9 cellular contexts compared by ENCODE assay signal in genomic region chr22:36335621-36336020, GRCh38. TPM values are rescaled to one million over a fixed set of nuclear protein-coding genes. Genes with fewer than 3 reads are reported as not detected.
DNase-seq lines count a peak whose midpoint lies in the region; ATAC-seq and TF ChIP-seq lines count a peak whose summit lies in the region.
"Had no signal": no experiment of that assay in that cellular context is flagged by ENCODE, and none has a peak within 500 bp of the region (broad histone marks: within the 10 kb centered on the region; RNA-seq: fewer than 3 reads in every experiment).

No MANE protein-coding gene starts in this region.

- H3K36me3 ChIP-seq in Caco-2 (ENCODE audit: control insufficient read depth, insufficient read depth, low read length) (peaks cover 12% of the 10 kb centered on the region), esophagus (ENCODE audit: control insufficient read depth in 2 of 2, insufficient read depth in 2 of 2, low read length in 1 of 2) (peaks cover 7 to 21% of the 10 kb centered on the region in 2 donors), psoas muscle (ENCODE audit: insufficient read depth in 1 of 2, low read depth in 1 of 2) (peaks cover 6 to 84% of the 10 kb centered on the region in 2 donors)

- no peaks in the 10 kb centered on the region for H3K27me3 Mint-ChIP-seq in Caco-2 (ENCODE audit: insufficient read depth, unreplicated experiment)

- H3K4me3 ChIP-seq in Caco-2 (ENCODE audit: low read depth, low read length) (no peak overlapping the region), esophagus (ENCODE audit: low read depth in 1 of 2, low read length in 2 of 2) (no peak overlapping the region), psoas muscle (no peak overlapping the region)

- POLR2A ChIA-PET in Caco-2 (lab: Charles Lee): interaction anchor here (0.6 kb wide), 1 partner anchor 61 kb away, joined by 3 read pairs; no protein-coding TSS in a partner anchor

- no peak overlapping the region for H3K4me3 Mint-ChIP-seq in Caco-2 (ENCODE audit: unreplicated experiment)

- intact Hi-C loops in Caco-2 (cut with micrococcal nuclease; ENCODE audit: unreplicated experiment): loop anchor here (5.0 kb wide), 1 partner anchor 33 kb away; no protein-coding TSS in a partner anchor
- intact Hi-C loops in psoas muscle (cut with DNase I): no loop called here

- H3K27me3 ChIP-seq in Caco-2 (replicated peaks; ENCODE audit: control insufficient read depth, insufficient read depth, low read length) (no peaks in the 10 kb centered on the region), esophagus (ENCODE audit: control insufficient read depth in 1 of 2, insufficient read depth in 2 of 2, low read length in 2 of 2) (no peaks in the 10 kb centered on the region), psoas muscle (ENCODE audit: insufficient read depth in 3 of 3, low read length in 2 of 3) (no peaks in the 10 kb centered on the region)

- ATAC-seq in SK-N-SH treated with all-trans-retinoic acid at 6 μM for 48 hours (peak; percentile 0; the same call in 1 of the 3 replicates), psoas muscle (no peak), GM19351 (IDR thresholded peaks at IDR 0.05; ENCODE audit: unreplicated experiment) (no peak), GM18519 (IDR thresholded peaks at IDR 0.05; ENCODE audit: low FRiP score, unreplicated experiment) (no peak)

- TF ChIP-seq CTCF in Caco-2 (IDR thresholded peaks at IDR 0.05; ENCODE audit: insufficient read depth in 1 of 2, low read depth in 1 of 2, low read length in 1 of 2, severe bottlenecking in 1 of 2, unreplicated experiment in 1 of 2) (no peak), psoas muscle (IDR thresholded peaks at IDR 0.05) (no peak)

- H3K36me3 Mint-ChIP-seq in Caco-2 (ENCODE audit: insufficient read depth, unreplicated experiment): peaks cover 100% of the 10 kb centered on the region

- CTCF ChIA-PET in Caco-2 (lab: Charles Lee): no interaction called here

- DNase-seq in Caco-2: no peak
- DNase-seq in psoas muscle: no peak
- no peak for DNase-seq in HuH-7 (ENCODE audit: low spot score)
- DNase-seq in activated CD4-positive, CD25-positive, alpha-beta regulatory T cell (lab: John Stamatoyannopoulos, UW): no peak
- DNase-seq: NCI-H146 had no signal

- H3K9me3 Mint-ChIP-seq in Caco-2 (ENCODE audit: unreplicated experiment): no peaks in the 10 kb centered on the region

- H3K27ac Mint-ChIP-seq in Caco-2 (ENCODE audit: unreplicated experiment): peak overlapping the region; percentile 95

- H3K27ac ChIP-seq in esophagus (ENCODE audit: low read depth in 2 of 2, low read length in 1 of 2) (peak overlapping the region; percentile 91 to 99), psoas muscle (peak overlapping the region; percentile 86)

- WGBS in esophagus, 2 donors: 28 to 41% methylated on average over 9 of the region's 9 CpGs
- WGBS in psoas muscle, 3 donors: 62 to 70% (median 65%) methylated on average over 9 of the region's 9 CpGs

- H3K4me1 ChIP-seq in Caco-2 (peaks cover 50% of the 10 kb centered on the region), esophagus (ENCODE audit: control insufficient read depth in 2 of 2, insufficient read depth in 2 of 2, low read length in 1 of 2) (peaks cover 34 to 50% of the 10 kb centered on the region in 2 donors), psoas muscle (peaks cover 78% of the 10 kb centered on the region)

- no TSS peak for BruUV-seq in Caco-2 (replicated peaks; lab: Mats Ljungman, UMichigan)

- H3K4me1 Mint-ChIP-seq in Caco-2 (ENCODE audit: low read depth, unreplicated experiment): peaks cover 46% of the 10 kb centered on the region

- H3K9me3 ChIP-seq in Caco-2 (no peaks in the 10 kb centered on the region), esophagus (ENCODE audit: control insufficient read depth in 2 of 2, insufficient read depth in 1 of 2, low read depth in 1 of 2, low read length in 1 of 2) (no peaks in the 10 kb centered on the region), psoas muscle (no peaks in the 10 kb centered on the region)

TF ChIP-seq in SK-N-SH treated with all-trans-retinoic acid at 6 μM for 48 hours, 23 proteins besides CTCF, POLR2A, EP300 and RAD21:
- TF ChIP-seq OSR1 (CRISPR knock-in tag; IDR thresholded peaks at IDR 0.05): 0 out of 2 replicates have a peak, but pooled peaks have one; percentile 11
- no peak for TF ChIP-seq ZNF565 (CRISPR knock-in tag; conservative IDR thresholded peaks at IDR 0.05; ENCODE audit: low read depth)

RNA-seq across cellular contexts. Expression of gene MYH9, which starts 52.1 kb away (rescaled TPM):
- total RNA-seq in Caco-2 (2022) (513 and 539 TPM in 2 replicates), psoas muscle (100 to 1,000 TPM in 3 of 4 donors, 10 to 100 TPM in 1; 92.0 to 214 (median 179) TPM)
- polyA plus RNA-seq in esophagus (100 to 1,000 TPM; 107 to 114 TPM), psoas muscle (10 to 100 TPM; 35.6 to 89.3 (median 56.3) TPM)
